Comparison of ENCODE assay signal across 25 cellular contexts in the genomic region with DNA sequence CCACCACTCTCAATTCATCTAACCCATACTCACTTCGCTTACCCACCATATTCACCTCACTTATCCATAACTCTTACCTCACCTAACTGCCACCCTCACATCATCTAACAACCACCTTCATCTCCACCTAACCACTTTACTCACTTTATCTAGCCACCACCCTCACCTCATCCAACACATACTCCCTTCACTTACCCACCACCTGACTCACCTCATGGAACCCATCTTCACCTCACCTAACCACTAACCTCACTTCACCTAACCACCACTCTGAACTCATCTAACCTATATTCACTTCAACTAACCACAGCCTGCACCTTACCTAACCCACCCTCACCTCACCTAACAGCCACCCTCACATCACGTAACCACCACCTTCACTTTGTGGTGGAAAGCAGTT.
"Had no signal": no experiment of that assay in that cellular context is flagged by ENCODE, and none has a peak within 500 bp of the region (broad histone marks: within the 10 kb centered on the region; RNA-seq: fewer than 3 reads in every experiment).

No MANE protein-coding gene starts in this region.

- DNase-seq: activated CD4-positive, alpha-beta T cell treated with anti-CD3 and anti-CD28 coated beads, Interleukin-2, amount 10 ng/mL, durations not matched to agents 7 days and 5 days; activated naive CD4-positive, alpha-beta T cell; activated naive CD8-positive, alpha-beta T cell treated with anti-CD3 and anti-CD28 coated beads, Interleukin-2, amount 10 ng/mL, durations not matched to agents 7 days and 5 days; activated T-cell treated with anti-CD3 and anti-CD28 coated beads, Interleukin-2, amount 50 U/mL, for 1 hour; amniotic stem cell; dorsolateral prefrontal cortex; head of caudate nucleus; hypothalamus; occipital lobe; small intestine; stimulated activated CD4-positive, alpha-beta T cell treated with anti-CD3 and anti-CD28 coated beads, Interleukin-2, amount 100 ng/mL, for 24 hours; SW 1271; testis had no signal

- H3K4me3 Mint-ChIP-seq: activated CD4-positive, alpha-beta T cell treated with anti-CD3 and anti-CD28 coated beads, Interleukin-2, amount 10 ng/mL, durations not matched to agents 7 days and 5 days; activated naive CD8-positive, alpha-beta T cell treated with anti-CD3 and anti-CD28 coated beads, Interleukin-2, amount 10 ng/mL, durations not matched to agents 7 days and 5 days; central memory CD8-positive, alpha-beta T cell; memory B cell; neural crest cell; stimulated activated memory B cell treated with anti-CD40 and anti-IgM and Interleukin-4, amounts not matched to agents 10 μg/mL and 1 μg/mL and 100 μg/mL, for 72 hours; type B pancreatic cell had no signal

- H3K4me3 ChIP-seq: breast epithelium, dorsolateral prefrontal cortex, gastroesophageal sphincter, testis, vagina had no signal

- H3K36me3 Mint-ChIP-seq: activated naive CD8-positive, alpha-beta T cell treated with anti-CD3 and anti-CD28 coated beads, Interleukin-2, amount 10 ng/mL, durations not matched to agents 7 days and 5 days; memory B cell; stimulated activated memory B cell treated with anti-CD40 and anti-IgM and Interleukin-4, amounts not matched to agents 10 μg/mL and 1 μg/mL and 100 μg/mL, for 72 hours; type B pancreatic cell had no signal

- H3K9me3 Mint-ChIP-seq: activated CD4-positive, alpha-beta T cell treated with anti-CD3 and anti-CD28 coated beads, Interleukin-2, amount 10 ng/mL, durations not matched to agents 7 days and 5 days; activated naive CD8-positive, alpha-beta T cell treated with anti-CD3 and anti-CD28 coated beads, Interleukin-2, amount 10 ng/mL, durations not matched to agents 7 days and 5 days; activated T-helper 2 cell treated with anti-CD3 and anti-CD28 coated beads, Interferon-gamma antibody, Interleukin-2, Interleukin-4, amounts not matched to agents 10 μg/mL and 5 μg/mL and 100 μg/mL, durations not matched to agents 14 hours and 24 hours and 36 hours; central memory CD8-positive, alpha-beta T cell; memory B cell; stimulated activated memory B cell treated with anti-CD40 and anti-IgM and Interleukin-4, amounts not matched to agents 10 μg/mL and 1 μg/mL and 100 μg/mL, for 72 hours; type B pancreatic cell had no signal

- FAIRE-seq: colon, islet of Langerhans, small intestine had no signal

- H3K27ac ChIP-seq: breast epithelium, dorsolateral prefrontal cortex, gastroesophageal sphincter, testis, vagina had no signal

- ATAC-seq: gastroesophageal sphincter; sciatic nerve; stimulated activated memory B cell treated with anti-CD40 and anti-IgM and Interleukin-4, amounts not matched to agents 10 μg/mL and 1 μg/mL and 100 μg/mL, for 72 hours had no signal

- H3K4me1 Mint-ChIP-seq: activated CD4-positive, alpha-beta T cell treated with anti-CD3 and anti-CD28 coated beads, Interleukin-2, amount 10 ng/mL, durations not matched to agents 7 days and 5 days; activated naive CD8-positive, alpha-beta T cell treated with anti-CD3 and anti-CD28 coated beads, Interleukin-2, amount 10 ng/mL, durations not matched to agents 7 days and 5 days; central memory CD8-positive, alpha-beta T cell; memory B cell; neural crest cell; stimulated activated memory B cell treated with anti-CD40 and anti-IgM and Interleukin-4, amounts not matched to agents 10 μg/mL and 1 μg/mL and 100 μg/mL, for 72 hours had no signal

- H3K4me1 ChIP-seq: breast epithelium, gastroesophageal sphincter, vagina had no signal

- H3K9me3 ChIP-seq: breast epithelium, gastroesophageal sphincter, testis, vagina had no signal

- H3K27me3 ChIP-seq: breast epithelium, testis, vagina had no signal

- H3K27me3 Mint-ChIP-seq: central memory CD8-positive, alpha-beta T cell; stimulated activated memory B cell treated with anti-CD40 and anti-IgM and Interleukin-4, amounts not matched to agents 10 μg/mL and 1 μg/mL and 100 μg/mL, for 72 hours had no signal

- H3K36me3 ChIP-seq: breast epithelium, vagina had no signal

- H3K27ac Mint-ChIP-seq: activated CD4-positive, alpha-beta T cell treated with anti-CD3 and anti-CD28 coated beads, Interleukin-2, amount 10 ng/mL, durations not matched to agents 7 days and 5 days; activated naive CD8-positive, alpha-beta T cell treated with anti-CD3 and anti-CD28 coated beads, Interleukin-2, amount 10 ng/mL, durations not matched to agents 7 days and 5 days; activated T-helper 2 cell treated with anti-CD3 and anti-CD28 coated beads, Interferon-gamma antibody, Interleukin-2, Interleukin-4, amounts not matched to agents 10 μg/mL and 5 μg/mL and 100 μg/mL, durations not matched to agents 14 hours and 24 hours and 36 hours; memory B cell; stimulated activated memory B cell treated with anti-CD40 and anti-IgM and Interleukin-4, amounts not matched to agents 10 μg/mL and 1 μg/mL and 100 μg/mL, for 72 hours; type B pancreatic cell had no signal
